In genomic region chr10:13106387-13106786, GRCh38 we compare ENCODE assay signal across 25 cellular contexts. TPM values are rescaled to one million over a fixed set of nuclear protein-coding genes. Genes with fewer than 3 reads are reported as not detected.
A peak's percentile ranks its signal among the peaks of the same experiment; 100 is the strongest.
DNase-seq lines count a peak whose midpoint lies in the region; ATAC-seq lines count a peak whose summit lies in the region.
"Had no signal": no experiment of that assay in that cellular context is flagged by ENCODE, and none has a peak within 500 bp of the region (broad histone marks: within the 10 kb centered on the region; RNA-seq: fewer than 3 reads in every experiment).

No MANE protein-coding gene starts in this region.

- H3K9me3 Mint-ChIP-seq in T-helper 1 cell treated with Interleukin-12 subunit alpha and Interleukin-12 subunit beta and Interleukin-4 antibody, amounts not matched to agents 30 μg/mL and 1 μg/mL, for 36 hours, result no peaks in the 10 kb centered on the region
- H3K9me3 Mint-ChIP-seq in stimulated activated naive CD8-positive, alpha-beta T cell treated with anti-CD3 and anti-CD28 coated beads, Interleukin-15, Interleukin-2, amounts not matched to agents 100 ng/mL and 50 ng/mL, for 24 hours, result no peaks in the 10 kb centered on the region
- H3K9me3 Mint-ChIP-seq in stimulated activated naive CD8-positive, alpha-beta T cell treated with anti-CD3 and anti-CD28 coated beads, Interleukin-15, amount 100 ng/mL, for 72 hours, result no peaks in the 10 kb centered on the region
- no peaks in the 10 kb centered on the region for H3K9me3 Mint-ChIP-seq in naive thymus-derived CD4-positive, alpha-beta T cell
- H3K9me3 Mint-ChIP-seq: endodermal cell, mesothelial cell of epicardium had no signal

- no peaks in the 10 kb centered on the region for H3K27me3 ChIP-seq in naive thymus-derived CD4-positive, alpha-beta T cell (ENCODE audit: control insufficient read depth in 2 of 2, insufficient read depth in 2 of 2, low read length in 2 of 2)
- H3K27me3 ChIP-seq: esophagus squamous epithelium, left lung, pancreas, right atrium auricular region, thyroid gland had no signal

- POLR2A ChIA-PET in naive thymus-derived CD4-positive, alpha-beta T cell (lab: Charles Lee), result interaction anchor here (0.6 kb wide), 1 partner anchor 17 kb away, joined by 3 read pairs; no protein-coding TSS in a partner anchor

- no peaks in the 10 kb centered on the region for H3K27me3 Mint-ChIP-seq in T-helper 1 cell treated with Interleukin-12 subunit alpha and Interleukin-12 subunit beta and Interleukin-4 antibody, amounts not matched to agents 30 μg/mL and 1 μg/mL, for 36 hours (ENCODE audit: low read depth)
- no peaks in the 10 kb centered on the region for H3K27me3 Mint-ChIP-seq in stimulated activated naive CD8-positive, alpha-beta T cell treated with anti-CD3 and anti-CD28 coated beads, Interleukin-15, Interleukin-2, amounts not matched to agents 100 ng/mL and 50 ng/mL, for 24 hours
- H3K27me3 Mint-ChIP-seq in stimulated activated naive CD8-positive, alpha-beta T cell treated with anti-CD3 and anti-CD28 coated beads, Interleukin-15, amount 100 ng/mL, for 72 hours, result no peaks in the 10 kb centered on the region
- H3K27me3 Mint-ChIP-seq in naive thymus-derived CD4-positive, alpha-beta T cell, result no peaks in the 10 kb centered on the region

- H3K4me1 ChIP-seq in naive thymus-derived CD4-positive, alpha-beta T cell (ENCODE audit: control insufficient read depth in 2 of 2, insufficient read depth in 2 of 2, low read length in 2 of 2), result peaks cover 45 to 63% of the 10 kb centered on the region in 2 donors
- H3K4me1 ChIP-seq: thyroid gland had no signal

- CTCF ChIA-PET in naive thymus-derived CD4-positive, alpha-beta T cell (lab: Charles Lee), result interaction anchor here (0.6 kb wide), 1 partner anchor 203 kb away, joined by 3 read pairs; no protein-coding TSS in a partner anchor

- peak overlapping the region; percentile 26 for H3K27ac ChIP-seq in naive thymus-derived CD4-positive, alpha-beta T cell (ENCODE audit: low read depth, low read length)
- H3K27ac ChIP-seq: esophagus squamous epithelium, pancreas, right atrium auricular region, SK-N-MC, thyroid gland had no signal

- H3K36me3 Mint-ChIP-seq in T-helper 1 cell treated with Interleukin-12 subunit alpha and Interleukin-12 subunit beta and Interleukin-4 antibody, amounts not matched to agents 30 μg/mL and 1 μg/mL, for 36 hours (ENCODE audit: low read depth), result peaks cover 55% of the 10 kb centered on the region
- peaks cover 12% of the 10 kb centered on the region for H3K36me3 Mint-ChIP-seq in stimulated activated naive CD8-positive, alpha-beta T cell treated with anti-CD3 and anti-CD28 coated beads, Interleukin-15, Interleukin-2, amounts not matched to agents 100 ng/mL and 50 ng/mL, for 24 hours (ENCODE audit: low read depth)
- H3K36me3 Mint-ChIP-seq in naive thymus-derived CD4-positive, alpha-beta T cell, result peaks cover 6 to 48% (median 15%) of the 10 kb centered on the region in 5 donors

- no peaks in the 10 kb centered on the region for H3K9me3 ChIP-seq in naive thymus-derived CD4-positive, alpha-beta T cell (ENCODE audit: control insufficient read depth in 2 of 3, low read length in 3 of 3)
- H3K9me3 ChIP-seq: esophagus squamous epithelium, left lung, pancreas, right atrium auricular region, thyroid gland had no signal

- DNase-seq in T-helper 1 cell (no peak), HCEC 1CT (no peak), NCI-H2227 (lab: John Stamatoyannopoulos, UW; ENCODE audit: unreplicated experiment) (no peak), NCI-H146 treated with DMSO at 0.1 percent for 48 hours (lab: John Stamatoyannopoulos, UW; ENCODE audit: unreplicated experiment) (no peak)
- DNase-seq in stimulated activated naive CD8-positive, alpha-beta T cell treated with anti-CD3 and anti-CD28 coated beads, Interleukin-15, amount 100 ng/mL, for 72 hours, result no peak
- DNase-seq in naive thymus-derived CD4-positive, alpha-beta T cell, result no peak
- DNase-seq: amniotic stem cell; DMS153; endodermal cell; esophagus squamous epithelium; hippocampal formation; left lung; NCI-H1105; NCI-H2029 treated with DMSO at 0.1 percent for 48 hours; NCI-H446; NCI-H82; pancreas; stimulated activated naive CD8-positive, alpha-beta T cell treated with anti-CD3 and anti-CD28 coated beads, Interleukin-15, Interleukin-2, amounts not matched to agents 100 U/mL and 50 U/mL, for 24 hours; T-helper 9 cell; thyroid gland had no signal

- peaks cover 3 to 14% (median 10%) of the 10 kb centered on the region in 3 experiments for H3K36me3 ChIP-seq in naive thymus-derived CD4-positive, alpha-beta T cell (ENCODE audit: control insufficient read depth in 2 of 3, insufficient read depth in 3 of 3, low read length in 3 of 3)

- peaks cover 61% of the 10 kb centered on the region for H3K4me1 Mint-ChIP-seq in T-helper 1 cell treated with Interleukin-12 subunit alpha and Interleukin-12 subunit beta and Interleukin-4 antibody, amounts not matched to agents 30 μg/mL and 1 μg/mL, for 36 hours (ENCODE audit: low read depth)
- H3K4me1 Mint-ChIP-seq in stimulated activated naive CD8-positive, alpha-beta T cell treated with anti-CD3 and anti-CD28 coated beads, Interleukin-15, Interleukin-2, amounts not matched to agents 100 ng/mL and 50 ng/mL, for 24 hours (ENCODE audit: low read depth), result peaks cover 77% of the 10 kb centered on the region
- peaks cover 72% of the 10 kb centered on the region for H3K4me1 Mint-ChIP-seq in stimulated activated naive CD8-positive, alpha-beta T cell treated with anti-CD3 and anti-CD28 coated beads, Interleukin-15, amount 100 ng/mL, for 72 hours
- peaks cover 45 to 84% (median 69%) of the 10 kb centered on the region in 7 donors for H3K4me1 Mint-ChIP-seq in naive thymus-derived CD4-positive, alpha-beta T cell

- H3K27ac Mint-ChIP-seq in T-helper 1 cell treated with Interleukin-12 subunit alpha and Interleukin-12 subunit beta and Interleukin-4 antibody, amounts not matched to agents 30 μg/mL and 1 μg/mL, for 36 hours, result peak overlapping the region; percentile 50
- H3K27ac Mint-ChIP-seq in stimulated activated naive CD8-positive, alpha-beta T cell treated with anti-CD3 and anti-CD28 coated beads, Interleukin-15, Interleukin-2, amounts not matched to agents 100 ng/mL and 50 ng/mL, for 24 hours, result peak overlapping the region; percentile 34
- H3K27ac Mint-ChIP-seq in stimulated activated naive CD8-positive, alpha-beta T cell treated with anti-CD3 and anti-CD28 coated beads, Interleukin-15, amount 100 ng/mL, for 72 hours, result no peak overlapping the region
- peak overlapping the region; percentile 59 to 93 (median 87) for H3K27ac Mint-ChIP-seq in naive thymus-derived CD4-positive, alpha-beta T cell
- H3K27ac Mint-ChIP-seq: endodermal cell, mesothelial cell of epicardium had no signal

- intact Hi-C loops in naive thymus-derived CD4-positive, alpha-beta T cell (cut with micrococcal nuclease), result loop anchor here in 1 of 2 donors (10.0 kb wide), 1 partner anchor 752 kb away; no protein-coding TSS in a partner anchor

- ATAC-seq in stimulated activated naive CD8-positive, alpha-beta T cell treated with anti-CD3 and anti-CD28 coated beads, Interleukin-15, amount 100 ng/mL, for 72 hours, result no peak
- no peak for ATAC-seq in naive thymus-derived CD4-positive, alpha-beta T cell
- ATAC-seq: left lung; pancreas; stimulated activated naive CD8-positive, alpha-beta T cell treated with anti-CD3 and anti-CD28 coated beads, Interleukin-15, Interleukin-2, amounts not matched to agents 100 U/mL and 50 U/mL, for 24 hours had no signal

- no peak overlapping the region for H3K4me3 ChIP-seq in naive thymus-derived CD4-positive, alpha-beta T cell (ENCODE audit: low read length)
- H3K4me3 ChIP-seq: esophagus squamous epithelium, left lung, pancreas, right atrium auricular region, SK-N-MC, thyroid gland had no signal

- H3K4me3 Mint-ChIP-seq in T-helper 1 cell treated with Interleukin-12 subunit alpha and Interleukin-12 subunit beta and Interleukin-4 antibody, amounts not matched to agents 30 μg/mL and 1 μg/mL, for 36 hours, result no peak overlapping the region
- no peak overlapping the region for H3K4me3 Mint-ChIP-seq in stimulated activated naive CD8-positive, alpha-beta T cell treated with anti-CD3 and anti-CD28 coated beads, Interleukin-15, Interleukin-2, amounts not matched to agents 100 ng/mL and 50 ng/mL, for 24 hours
- no peak overlapping the region for H3K4me3 Mint-ChIP-seq in stimulated activated naive CD8-positive, alpha-beta T cell treated with anti-CD3 and anti-CD28 coated beads, Interleukin-15, amount 100 ng/mL, for 72 hours
- H3K4me3 Mint-ChIP-seq in naive thymus-derived CD4-positive, alpha-beta T cell, result peak overlapping the region in 9 of 10 donors; percentile 13 to 62 (median 38)
- H3K4me3 Mint-ChIP-seq: endodermal cell, mesothelial cell of epicardium had no signal

RNA-seq across cellular contexts. Expression of gene OPTN, which starts 6.4 kb away (rescaled TPM):
- 100 to 1,000 TPM in 1 of 5 experiments, 10 to 100 TPM in 4; 59.3 to 146 (median 60.0) TPM for total RNA-seq in naive thymus-derived CD4-positive, alpha-beta T cell
- polyA plus RNA-seq in naive thymus-derived CD4-positive, alpha-beta T cell, result 10 to 100 TPM; 34.3 to 45.9 TPM

RNA-seq across cellular contexts. Expression of gene MCM10, which starts 55.0 kb away (rescaled TPM):
- 10 to 100 TPM in 1 of 5 experiments, under 1 TPM in 4; 0.08 to 41.8 (median 0.42) TPM for total RNA-seq in naive thymus-derived CD4-positive, alpha-beta T cell
- under 1 TPM in 1 of 2 donors, not detected in 1; 0.13 TPM for polyA plus RNA-seq in naive thymus-derived CD4-positive, alpha-beta T cell

Comparison
In these comparisons a context has a peak if more than half of its experiments do, and no peak if none do; other contexts are left out.
1. H3K27ac Mint-ChIP-seq: peak in T-helper 1 cell treated with Interleukin-12 subunit alpha and Interleukin-12 subunit beta and Interleukin-4 antibody, amounts not matched to agents 30 μg/mL and 1 μg/mL, for 36 hours (single experiment), stimulated activated naive CD8-positive, alpha-beta T cell treated with anti-CD3 and anti-CD28 coated beads, Interleukin-15, Interleukin-2, amounts not matched to agents 100 ng/mL and 50 ng/mL, for 24 hours (single experiment) and naive thymus-derived CD4-positive, alpha-beta T cell (9 of 9); none in stimulated activated naive CD8-positive, alpha-beta T cell treated with anti-CD3 and anti-CD28 coated beads, Interleukin-15, amount 100 ng/mL, for 72 hours (0 of 2).
2. H3K4me3 Mint-ChIP-seq: peak in naive thymus-derived CD4-positive, alpha-beta T cell (9 of 10); none in T-helper 1 cell treated with Interleukin-12 subunit alpha and Interleukin-12 subunit beta and Interleukin-4 antibody, amounts not matched to agents 30 μg/mL and 1 μg/mL, for 36 hours (single experiment), stimulated activated naive CD8-positive, alpha-beta T cell treated with anti-CD3 and anti-CD28 coated beads, Interleukin-15, Interleukin-2, amounts not matched to agents 100 ng/mL and 50 ng/mL, for 24 hours (single experiment) and stimulated activated naive CD8-positive, alpha-beta T cell treated with anti-CD3 and anti-CD28 coated beads, Interleukin-15, amount 100 ng/mL, for 72 hours (0 of 2).